8 cellular contexts compared by ENCODE assay signal in genomic region chr1:22930235-22930912, GRCh38. TPM values are rescaled to one million over a fixed set of nuclear protein-coding genes. Genes with fewer than 3 reads are reported as not detected.
A peak's percentile ranks its signal among the peaks of the same experiment; 100 is the strongest.
DNase-seq lines count a peak whose midpoint lies in the region; ATAC-seq, FAIRE-seq and TF ChIP-seq lines count a peak whose summit lies in the region.

No MANE protein-coding gene starts in this region.

- intact Hi-C loops in activated naive CD4-positive, alpha-beta T cell treated with anti-CD3 and anti-CD28 coated beads for 36 hours (cut with micrococcal nuclease) = loop anchor here (1.0 kb wide), 1 partner anchor 226 kb away; no protein-coding TSS in a partner anchor

- CTCF ChIA-PET in activated naive CD4-positive, alpha-beta T cell treated with anti-CD3 and anti-CD28 coated beads for 36 hours (lab: Charles Lee) = interaction anchor here (0.6 to 1.2 kb wide), 4 partner anchors 40 to 230 kb away, joined by 3 to 6 read pairs (median 4); no protein-coding TSS in a partner anchor

- peaks cover 4% of the 10 kb centered on the region for H3K27me3 ChIP-seq in astrocyte (ENCODE audit: insufficient read depth, low read length)

- H3K4me1 Mint-ChIP-seq in activated naive CD4-positive, alpha-beta T cell treated with anti-CD3 and anti-CD28 coated beads for 36 hours (ENCODE audit: low read depth) = no peaks in the 10 kb centered on the region
- H3K4me1 Mint-ChIP-seq in astrocyte (ENCODE audit: low read depth, unreplicated experiment) = no peaks in the 10 kb centered on the region

- H3K9me3 Mint-ChIP-seq in activated naive CD4-positive, alpha-beta T cell treated with anti-CD3 and anti-CD28 coated beads for 36 hours = no peaks in the 10 kb centered on the region
- H3K9me3 Mint-ChIP-seq in astrocyte (ENCODE audit: unreplicated experiment) = peaks cover 8% of the 10 kb centered on the region

- peaks cover 5% of the 10 kb centered on the region for H3K9me3 ChIP-seq in astrocyte (ENCODE audit: insufficient read depth, low read depth, low read length)

- no peak overlapping the region for H3K27ac Mint-ChIP-seq in activated naive CD4-positive, alpha-beta T cell treated with anti-CD3 and anti-CD28 coated beads for 36 hours
- no peak overlapping the region for H3K27ac Mint-ChIP-seq in astrocyte (ENCODE audit: unreplicated experiment)

- no peaks in the 10 kb centered on the region for H4K20me1 ChIP-seq in astrocyte (ENCODE audit: insufficient read depth, low read length)

- no peak for FAIRE-seq in astrocyte (lab: Jason Lieb, UNC)

- no peak overlapping the region for H3K27ac ChIP-seq in astrocyte (ENCODE audit: low read depth, low read length)

- peaks cover 9% of the 10 kb centered on the region for H3K27me3 Mint-ChIP-seq in activated naive CD4-positive, alpha-beta T cell treated with anti-CD3 and anti-CD28 coated beads for 36 hours (ENCODE audit: low read depth)
- peaks cover 38% of the 10 kb centered on the region for H3K27me3 Mint-ChIP-seq in astrocyte (ENCODE audit: low read depth, unreplicated experiment)

- H3K4me3 Mint-ChIP-seq in activated naive CD4-positive, alpha-beta T cell treated with anti-CD3 and anti-CD28 coated beads for 36 hours = no peak overlapping the region
- no peak overlapping the region for H3K4me3 Mint-ChIP-seq in astrocyte (ENCODE audit: unreplicated experiment)

- peak; percentile 53 for TF ChIP-seq CTCF in astrocyte (IDR thresholded peaks at IDR 0.05; ENCODE audit: insufficient read depth, low read depth, low read length)

- no peak for ATAC-seq in GM19463 (IDR thresholded peaks at IDR 0.05; ENCODE audit: unreplicated experiment)
- no peak for ATAC-seq in HG02870 (IDR thresholded peaks at IDR 0.05; ENCODE audit: unreplicated experiment)

- H3K9ac ChIP-seq in astrocyte (ENCODE audit: low read length) = no peak overlapping the region

- no peak overlapping the region for H3K4me3 ChIP-seq in astrocyte (ENCODE audit: insufficient read depth, low read depth, low read length)

- no peaks in the 10 kb centered on the region for H3K36me3 ChIP-seq in astrocyte (ENCODE audit: insufficient read depth, low read length)

- H3K4me1 ChIP-seq in astrocyte (ENCODE audit: insufficient read depth, low read length) = no peaks in the 10 kb centered on the region

- no peaks in the 10 kb centered on the region for H3K36me3 Mint-ChIP-seq in activated naive CD4-positive, alpha-beta T cell treated with anti-CD3 and anti-CD28 coated beads for 36 hours (ENCODE audit: low read depth)
- H3K36me3 Mint-ChIP-seq in astrocyte (ENCODE audit: low read depth, unreplicated experiment) = no peaks in the 10 kb centered on the region

- DNase-seq in activated naive CD4-positive, alpha-beta T cell treated with anti-CD3 and anti-CD28 coated beads for 36 hours = peak; percentile 47
- DNase-seq in activated naive CD4-positive, alpha-beta T cell (lab: John Stamatoyannopoulos, UW) = no peak
- peak; percentile 38 for DNase-seq in NCI-H460 (ENCODE audit: extremely low read depth, low read depth)
- DNase-seq in astrocyte (ENCODE audit: low read depth) = no peak
- peak; percentile 47 for DNase-seq in iPS DF 19.7 (ENCODE audit: low read depth, low spot score)
- peak; percentile 51 for DNase-seq in stimulated activated CD4-positive, alpha-beta T cell treated with anti-CD3 and anti-CD28 coated beads, Interleukin-15, amount 100 ng/mL, for 24 hours

- H3K4me2 ChIP-seq in astrocyte (ENCODE audit: low read length) = no peak overlapping the region

- no peak overlapping the region for H2AFZ ChIP-seq in astrocyte (ENCODE audit: low read depth, low read length)

- H3K79me2 ChIP-seq in astrocyte (ENCODE audit: insufficient read depth, low read length) = no peaks in the 10 kb centered on the region

RNA-seq across cellular contexts. Expression of gene LACTBL1, which starts 42.3 kb away (rescaled TPM):
- not detected for total RNA-seq in activated naive CD4-positive, alpha-beta T cell treated with anti-CD3 and anti-CD28 coated beads for 36 hours
- not detected in 2 replicates for total RNA-seq in NCI-H460 (2014; rRNA removed; shearing (Covaris generic))
- polyA plus RNA-seq in NCI-H460 (2014; cell fraction: nucleus; rRNA removed) = not detected in 2 replicates
- not detected in 2 replicates for total RNA-seq in astrocyte

Comparison
In these comparisons a context has a peak if more than half of its experiments do, and no peak if none do; other contexts are left out.
1. DNase-seq: peak in activated naive CD4-positive, alpha-beta T cell treated with anti-CD3 and anti-CD28 coated beads for 36 hours (single experiment), NCI-H460 (single experiment), iPS DF 19.7 (single experiment) and stimulated activated CD4-positive, alpha-beta T cell treated with anti-CD3 and anti-CD28 coated beads, Interleukin-15, amount 100 ng/mL, for 24 hours (single experiment); none in activated naive CD4-positive, alpha-beta T cell (0 of 4) and astrocyte (single experiment).